ENCODE assay signal across 21 cellular contexts in the genomic region with DNA sequence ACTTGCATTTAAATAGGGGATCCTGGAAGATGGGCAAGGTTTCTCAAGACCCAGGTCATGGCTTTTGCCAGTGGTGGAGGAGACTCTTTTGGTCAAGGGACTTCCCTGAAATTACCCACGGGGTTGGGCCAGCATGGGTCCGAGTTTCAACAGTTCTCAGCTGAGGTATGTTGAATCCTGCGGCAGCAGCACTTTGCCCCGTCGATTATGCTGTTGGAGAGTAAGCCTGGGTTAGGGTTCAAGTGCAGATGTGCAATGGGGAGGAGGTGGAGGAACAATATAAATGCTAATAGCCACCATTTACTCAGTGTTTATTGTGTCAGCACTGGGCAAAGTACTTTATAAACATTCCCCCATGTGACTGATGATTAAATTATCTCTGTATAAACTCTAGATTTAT.
DNase-seq lines count a peak whose midpoint lies in the region; ATAC-seq, FAIRE-seq and TF ChIP-seq lines count a peak whose summit lies in the region.
"Had no signal": no experiment of that assay in that cellular context is flagged by ENCODE, and none has a peak within 500 bp of the region (broad histone marks: within the 10 kb centered on the region; RNA-seq: fewer than 3 reads in every experiment).

No MANE protein-coding gene starts in this region.

- H3K36me3 ChIP-seq in HepG2 (replicated peaks in 1 of 2; ENCODE audit: control insufficient read depth in 1 of 2, insufficient read depth in 2 of 2, low read length in 2 of 2) (no peaks in the 10 kb centered on the region), right lobe of liver (no peaks in the 10 kb centered on the region), mesendoderm (ENCODE audit: control insufficient read depth, insufficient read depth, low read length) (no peaks in the 10 kb centered on the region), small intestine (ENCODE audit: control insufficient read depth in 2 of 2, insufficient read depth in 2 of 2, low read length in 2 of 2) (no peaks in the 10 kb centered on the region)
- H3K36me3 ChIP-seq: BLaER1 treated with 17β-estradiol and CSF1 and Interleukin-3, amounts not matched to agents 10 nM and 100 nM had no signal

- intact Hi-C loops in HepG2 (cut with micrococcal nuclease; ENCODE audit: unreplicated experiment) (no loop called here), right lobe of liver (cut with DNase I) (no loop called here)

- BruUV-seq in HepG2 (replicated peaks; lab: Mats Ljungman, UMichigan), result no TSS peak

- TF ChIP-seq CTCF in HepG2 (CRISPR knock-in tag; IDR thresholded peaks at IDR 0.05), result no peak
- TF ChIP-seq CTCF in right lobe of liver (IDR thresholded peaks at IDR 0.05), result no peak

- H3K4me1 ChIP-seq in HepG2 (ENCODE audit: insufficient read depth, low read length) (peaks cover 33% of the 10 kb centered on the region), right lobe of liver (no peaks in the 10 kb centered on the region), mesendoderm (ENCODE audit: control insufficient read depth, low read depth, low read length) (peaks cover 9% of the 10 kb centered on the region), small intestine (ENCODE audit: control insufficient read depth in 2 of 2, insufficient read depth in 1 of 2, low read depth in 1 of 2, low read length in 1 of 2) (peaks cover 0 to 8% of the 10 kb centered on the region in 2 donors)
- H3K4me1 ChIP-seq: A549; BLaER1 treated with 17β-estradiol and CSF1 and Interleukin-3, amounts not matched to agents 10 nM and 100 nM had no signal

- in situ Hi-C loops in HepG2 (cut with HindIII; ENCODE audit: extremely low pct_ligation_motif_present, low pct_unique_long_range_greater_than_20kb), result no loop called here

- H4K5ac ChIP-seq in mesendoderm (ENCODE audit: low read length), result peak overlapping the region; percentile 30

- no peak for FAIRE-seq in HepG2 (lab: Jason Lieb, UNC)
- no peak for FAIRE-seq in small intestine (lab: Jason Lieb, UNC)
- FAIRE-seq in GM12892 (lab: Jason Lieb, UNC), result no peak
- FAIRE-seq: A549, D721Med, G401.6, GM12891, GM18507 had no signal

- no peak overlapping the region for H2BK120ac ChIP-seq in mesendoderm (ENCODE audit: low read depth, low read length)

- peak overlapping the region; percentile 7; the same call in 1 of the 2 replicates for H3K4me2 ChIP-seq in HepG2 (ENCODE audit: low read depth, low read length)
- H3K4me2 ChIP-seq in mesendoderm (ENCODE audit: low read length), result no peak overlapping the region
- H3K4me2 ChIP-seq: A549; BLaER1 treated with 17β-estradiol and CSF1 and Interleukin-3, amounts not matched to agents 10 nM and 100 nM had no signal

- H3K27ac ChIP-seq in HepG2 (ENCODE audit: extremely low read length, insufficient read depth, low read length) (no peak overlapping the region), right lobe of liver (no peak overlapping the region), mesendoderm (ENCODE audit: low read depth, low read length) (no peak overlapping the region), small intestine (ENCODE audit: low read depth in 1 of 2, low read length in 1 of 2) (peak overlapping the region in 1 of 2 donors; percentile 61)
- H3K27ac ChIP-seq: 22Rv1; A549; BLaER1 treated with 17β-estradiol and CSF1 and Interleukin-3, amounts not matched to agents 10 nM and 100 nM; C4-2B had no signal

- H2BK5ac ChIP-seq in mesendoderm (ENCODE audit: low read length), result no peak overlapping the region

- CTCF ChIA-PET in HepG2 (lab: Yijun Ruan, JAX; ENCODE audit: low intra/inter-chr PET ratio, low total read pairs), result no interaction called here

- no peak overlapping the region for H2BK15ac ChIP-seq in mesendoderm (replicated peaks; ENCODE audit: low read depth)

- TF ChIP-seq POLR2A in HepG2 (IDR thresholded peaks at IDR 0.05; ENCODE audit: insufficient read depth in 1 of 2, low read depth in 2 of 2, low read length in 2 of 2), result no peak
- no peak for TF ChIP-seq POLR2A in right lobe of liver (IDR thresholded peaks at IDR 0.05)
- no peak for TF ChIP-seq POLR2A in GM12892 (IDR thresholded peaks at IDR 0.05; ENCODE audit: low read depth, low read length)

- no peak overlapping the region for H3K18ac ChIP-seq in mesendoderm (ENCODE audit: low read length)

- no peak overlapping the region for H3K56ac ChIP-seq in mesendoderm (ENCODE audit: low read length)

- H3K4me3 ChIP-seq in HepG2 (replicated peaks in 1 of 3; ENCODE audit: insufficient read depth in 1 of 3, low read depth in 2 of 3, low read length in 3 of 3) (no peak overlapping the region), right lobe of liver (no peak overlapping the region), mesendoderm (ENCODE audit: low read length) (no peak overlapping the region), small intestine (ENCODE audit: low read depth in 1 of 2, low read length in 2 of 2) (no peak overlapping the region)
- H3K4me3 ChIP-seq: A549; BLaER1 treated with 17β-estradiol and CSF1 and Interleukin-3, amounts not matched to agents 10 nM and 100 nM had no signal

- H3K79me2 ChIP-seq in HepG2 (ENCODE audit: insufficient read depth, low read length), result no peaks in the 10 kb centered on the region
- H3K79me2 ChIP-seq in mesendoderm (ENCODE audit: control insufficient read depth, insufficient read depth, low read length), result no peaks in the 10 kb centered on the region

- DNase-seq in HepG2 (ENCODE audit: low spot score), result no peak
- DNase-seq in right lobe of liver, result no peak
- DNase-seq in mesendoderm, result no peak
- peak; percentile 75 for DNase-seq in small intestine
- no peak for DNase-seq in GM12892 (ENCODE audit: insufficient read length)
- DNase-seq: AML-193; Caco-2; Calu3; CD4-positive, alpha-beta T cell; CD8-positive, alpha-beta T cell; DMS79 treated with DMSO at 0.1 percent for 48 hours; GF-D8 had no signal

- POLR2A ChIA-PET in HepG2 (lab: Yijun Ruan, JAX), result no interaction called here

- no peak overlapping the region for H2AFZ ChIP-seq in HepG2 (ENCODE audit: low read length)

- no peak overlapping the region for H4K8ac ChIP-seq in mesendoderm (ENCODE audit: low read depth, low read length)

- ATAC-seq in HepG2 (no peak), right lobe of liver (no peak), GM21526 (IDR thresholded peaks at IDR 0.05; ENCODE audit: low FRiP score, unreplicated experiment) (no peak)
- ATAC-seq: A549; CD8-positive, alpha-beta T cell had no signal

- WGBS in HepG2 (ENCODE audit: low lambda C conversion rate), result 14% methylated on average over 5 of the region's 5 CpGs
- no CpG with 5 or more reads among the region's 5 CpGs for WGBS in right lobe of liver (ENCODE audit: insufficient coverage, low coverage, low lambda C conversion rate, missing lambda C conversion rate)
- no CpG with 5 or more reads among the region's 5 CpGs for whole genome bisulfite sequencing in mesendoderm (ENCODE audit: extremely low coverage, insufficient coverage, low lambda C conversion rate)
- WGBS in small intestine, 3 donors, result 26 to 57% (median 40%) methylated on average over 5 of the region's 5 CpGs

- no peak overlapping the region for H3K4ac ChIP-seq in mesendoderm (ENCODE audit: low read depth, low read length)

- no peaks in the 10 kb centered on the region for H3K79me1 ChIP-seq in mesendoderm (ENCODE audit: low read length)

- H3K27me3 ChIP-seq in HepG2 (ENCODE audit: control insufficient read depth in 1 of 2, insufficient read depth in 2 of 2, low read length in 2 of 2) (no peaks in the 10 kb centered on the region), right lobe of liver (no peaks in the 10 kb centered on the region), mesendoderm (ENCODE audit: insufficient read depth, low read length, poor library complexity) (no peaks in the 10 kb centered on the region), small intestine (ENCODE audit: control insufficient read depth in 2 of 2, insufficient read depth in 2 of 2, low read length in 2 of 2) (no peaks in the 10 kb centered on the region)
- H3K27me3 ChIP-seq: BLaER1 treated with 17β-estradiol and CSF1 and Interleukin-3, amounts not matched to agents 10 nM and 100 nM had no signal

- no peak overlapping the region for H3K9ac ChIP-seq in HepG2 (ENCODE audit: insufficient read depth, low read depth, low read length)
- H3K9ac ChIP-seq in mesendoderm (ENCODE audit: low read length), result no peak overlapping the region
- H3K9ac ChIP-seq: BLaER1 treated with 17β-estradiol and CSF1 and Interleukin-3, amounts not matched to agents 10 nM and 100 nM had no signal

- H3K9me3 ChIP-seq in HepG2 (ENCODE audit: low read length) (no peaks in the 10 kb centered on the region), right lobe of liver (no peaks in the 10 kb centered on the region), small intestine (ENCODE audit: control insufficient read depth, low read depth) (no peaks in the 10 kb centered on the region)
- H3K9me3 ChIP-seq: A549, Caco-2 had no signal

- TF ChIP-seq EP300 in HepG2 (IDR thresholded peaks at IDR 0.05; ENCODE audit: low read depth in 2 of 2, low read length in 2 of 2), result no peak
- no peak for TF ChIP-seq EP300 in HepG2 (CRISPR knock-in tag; IDR thresholded peaks at IDR 0.05; ENCODE audit: borderline replicate concordance)

- no peak overlapping the region for H2AK5ac ChIP-seq in mesendoderm (ENCODE audit: low read length)

- no peak for TF ChIP-seq RAD21 in HepG2 (CRISPR knock-in tag; IDR thresholded peaks at IDR 0.05)

- no peak overlapping the region for H3K23ac ChIP-seq in mesendoderm (ENCODE audit: low read length)

- no peaks in the 10 kb centered on the region for H4K20me1 ChIP-seq in HepG2 (ENCODE audit: insufficient read depth, low read length)
- H4K20me1 ChIP-seq: BLaER1 treated with 17β-estradiol and CSF1 and Interleukin-3, amounts not matched to agents 10 nM and 100 nM had no signal

TF ChIP-seq in HepG2, 621 proteins besides CTCF, POLR2A, EP300 and RAD21 (continues in another document):
- no peak for TF ChIP-seq GATA4 (IDR thresholded peaks at IDR 0.05; ENCODE audit: borderline replicate concordance, low read depth)
- TF ChIP-seq PPARG (CRISPR knock-in tag; conservative IDR thresholded peaks at IDR 0.05), result no peak
